11 cellular contexts compared by ENCODE assay signal in the genomic region with DNA sequence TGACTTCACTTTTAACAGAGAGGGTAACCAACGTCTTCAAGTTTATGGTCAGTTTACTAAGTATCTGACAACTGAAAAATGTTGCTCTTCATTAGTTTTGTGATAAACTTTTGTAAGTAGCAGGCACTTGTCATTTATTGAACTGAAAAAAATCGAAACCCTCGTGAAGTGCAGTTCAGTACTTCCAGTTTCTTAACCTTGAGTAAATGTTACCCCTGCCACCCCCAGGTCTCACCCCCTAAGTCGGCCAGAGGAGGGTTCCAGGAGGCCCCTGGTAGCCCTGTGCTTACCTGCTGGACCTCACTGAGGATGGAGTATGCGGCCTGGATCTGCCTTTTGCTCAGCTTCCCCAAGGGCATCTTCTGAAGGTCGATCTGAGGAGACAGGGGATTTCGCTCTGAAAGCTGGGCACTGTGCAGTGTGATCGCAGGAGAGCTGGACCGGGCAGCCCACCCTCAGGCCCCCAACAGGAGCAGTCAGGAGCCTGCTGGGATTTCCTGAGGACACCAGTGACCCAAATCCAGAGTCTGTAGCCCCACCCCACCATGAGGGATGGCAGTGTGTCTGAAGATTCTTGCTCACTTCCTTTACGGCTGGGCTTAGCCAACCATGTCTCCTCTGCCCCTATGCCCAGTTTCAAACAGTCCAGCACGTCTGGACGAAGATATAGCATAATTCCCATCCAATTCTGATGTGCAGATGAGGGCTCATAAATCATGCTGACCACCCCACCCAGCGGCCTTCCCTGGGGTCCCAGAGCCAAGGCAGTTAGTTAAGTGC. TPM values are rescaled to one million over a fixed set of nuclear protein-coding genes. Genes with fewer than 3 reads are reported as not detected.
A peak's percentile ranks its signal among the peaks of the same experiment; 100 is the strongest.
DNase-seq lines count a peak whose midpoint lies in the region; ATAC-seq lines count a peak whose summit lies in the region.
"Had no signal": no experiment of that assay in that cellular context is flagged by ENCODE, and none has a peak within 500 bp of the region (broad histone marks: within the 10 kb centered on the region; RNA-seq: fewer than 3 reads in every experiment).

No MANE protein-coding gene starts in this region.

- DNase-seq in mesenteric fat pad (ENCODE audit: low spot score): peak; percentile 69
- no peak for DNase-seq in left colon
- no peak for DNase-seq in substantia nigra (lab: John Stamatoyannopoulos, UW)
- no peak for DNase-seq in stimulated activated naive CD4-positive, alpha-beta T cell (lab: John Stamatoyannopoulos, UW)
- DNase-seq: activated CD4-positive, alpha-beta T cell treated with anti-CD3 and anti-CD28 coated beads, Interleukin-2, amount 50 U/mL, for 48 hours; DMS153; midbrain; NCI-H510A had no signal

- H3K27ac ChIP-seq in substantia nigra (ENCODE audit: low read depth, low read length, poor library complexity, severe bottlenecking): no peak overlapping the region

- intact Hi-C loops in left colon (cut with DNase I, micrococcal nuclease): no loop called here

- peak; percentile 35 for ATAC-seq in GM18520 (IDR thresholded peaks at IDR 0.05; ENCODE audit: unreplicated experiment)
- ATAC-seq in GM21367 (IDR thresholded peaks at IDR 0.05; ENCODE audit: unreplicated experiment): peak; percentile 43
- ATAC-seq in HG03097 (IDR thresholded peaks at IDR 0.05; ENCODE audit: low FRiP score, unreplicated experiment): peak; percentile 54
- ATAC-seq in left colon: no peak

RNA-seq across cellular contexts. Expression of a gene that starts 37.6 kb away (rescaled TPM):
- total RNA-seq in mesenteric fat pad: 52.9 TPM
- 10 to 100 TPM; 44.8 to 48.9 TPM for total RNA-seq in left colon
